Comparison of ENCODE assay signal across 9 cellular contexts in the genomic region with DNA sequence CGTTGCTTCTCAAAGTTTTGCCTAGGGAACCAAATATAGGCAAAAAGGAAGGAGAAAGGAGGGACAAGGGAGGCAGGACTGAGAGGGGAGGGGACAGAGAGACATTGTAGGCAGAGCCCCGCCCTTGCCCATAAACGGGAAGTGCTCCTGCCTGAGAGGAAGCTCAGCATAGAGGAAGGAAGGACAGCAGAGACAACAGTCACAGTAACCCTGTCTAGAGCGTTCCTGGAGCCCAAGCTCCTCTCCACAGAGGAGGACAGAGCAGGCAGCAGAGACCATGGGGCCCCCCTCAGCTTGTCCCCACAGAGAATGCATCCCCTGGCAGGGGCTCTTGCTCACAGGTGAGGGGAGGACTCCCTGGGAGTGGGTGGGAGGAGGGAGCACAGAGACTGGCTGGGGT. TPM values are rescaled to one million over a fixed set of nuclear protein-coding genes. Genes with fewer than 3 reads are reported as not detected.
DNase-seq lines count a peak whose midpoint lies in the region; ATAC-seq and TF ChIP-seq lines count a peak whose summit lies in the region.
"Had no signal": no experiment of that assay in that cellular context is flagged by ENCODE, and none has a peak within 500 bp of the region (broad histone marks: within the 10 kb centered on the region; RNA-seq: fewer than 3 reads in every experiment).

A gene (plus strand): TSS at position 169 of the 400 bp plus-strand sequence. CDS start 109 bp downstream, at position 278.

- H3K4me1 ChIP-seq in BLaER1 treated with 17β-estradiol and CSF1 and Interleukin-3, amounts not matched to agents 10 nM and 100 nM, result peaks cover 18 to 32% (median 25%) of the 10 kb centered on the region in 10 experiments
- H3K4me1 ChIP-seq: uterus had no signal

- no peaks in the 10 kb centered on the region for H3K4me1 Mint-ChIP-seq in chondrocyte (ENCODE audit: low read depth)

- no peak within 1 kb of the TSS for H3K27ac Mint-ChIP-seq in chondrocyte (ENCODE audit: unreplicated experiment)

- TF ChIP-seq CTCF in chondrocyte (IDR thresholded peaks at IDR 0.05), result no peak

- peaks cover 32% of the 10 kb centered on the region for H3K27me3 Mint-ChIP-seq in chondrocyte (ENCODE audit: low read depth)

- DNase-seq in T follicular helper cell (ENCODE audit: low read depth) (peak; percentile 21), iPS-NIHi7 (ENCODE audit: extremely low spot score) (no peak), chondrocyte (ENCODE audit: low spot score) (no peak), NCI-H128 (lab: John Stamatoyannopoulos, UW; ENCODE audit: unreplicated experiment) (no peak)
- DNase-seq in effector CD4-positive, alpha-beta T cell, result peak; percentile 34
- peak; percentile 61 to 62 for DNase-seq in stimulated activated CD4-positive, alpha-beta T cell treated with anti-CD3 and anti-CD28 coated beads, Interleukin-2, amount 100 ng/mL, for 24 hours

- peak; percentile 67 for ATAC-seq in GM21529 (IDR thresholded peaks at IDR 0.05; ENCODE audit: unreplicated experiment)

- H3K4me3 Mint-ChIP-seq in chondrocyte (ENCODE audit: unreplicated experiment), result no peak within 1 kb of the TSS

- H3K27ac ChIP-seq in BLaER1 treated with 17β-estradiol and CSF1 and Interleukin-3, amounts not matched to agents 10 nM and 100 nM, result peak within 1 kb of the TSS; percentile 53 to 89 (median 84); a peak in 21 of 22 replicates
- H3K27ac ChIP-seq: uterus had no signal

- peak within 1 kb of the TSS; percentile 78 to 96 (median 93) for H3K4me2 ChIP-seq in BLaER1 treated with 17β-estradiol and CSF1 and Interleukin-3, amounts not matched to agents 10 nM and 100 nM

- H3K27me3 ChIP-seq in BLaER1 treated with 17β-estradiol and CSF1 and Interleukin-3, amounts not matched to agents 10 nM and 100 nM, result no peaks in the 10 kb centered on the region
- H3K27me3 ChIP-seq: uterus had no signal

- peak within 1 kb of the TSS; percentile 63 to 84 (median 77) for H3K9ac ChIP-seq in BLaER1 treated with 17β-estradiol and CSF1 and Interleukin-3, amounts not matched to agents 10 nM and 100 nM

- peaks cover 6% of the 10 kb centered on the region for H3K9me3 Mint-ChIP-seq in chondrocyte (ENCODE audit: low read depth)

- H3K9me3 ChIP-seq in BLaER1 treated with 17β-estradiol and CSF1 and Interleukin-3, amounts not matched to agents 10 nM and 100 nM (replicated peaks in 1 of 11), result peaks cover 21 to 26% (median 22%) of the 10 kb centered on the region in 11 experiments
- H3K9me3 ChIP-seq: uterus had no signal

- H3K36me3 ChIP-seq in BLaER1 treated with 17β-estradiol and CSF1 and Interleukin-3, amounts not matched to agents 10 nM and 100 nM, result peaks cover 40 to 77% (median 67%) of the 10 kb centered on the region in 11 experiments
- H3K36me3 ChIP-seq: uterus had no signal

- no peaks in the 10 kb centered on the region for H3K36me3 Mint-ChIP-seq in chondrocyte (ENCODE audit: low read depth)

- peaks cover under 1 to 18% (median 7%) of the 10 kb centered on the region in 11 experiments; a peak in 10 of 22 replicates for H4K20me1 ChIP-seq in BLaER1 treated with 17β-estradiol and CSF1 and Interleukin-3, amounts not matched to agents 10 nM and 100 nM

- peak within 1 kb of the TSS; percentile 12 to 67 (median 56); a peak in 17 of 20 replicates for H3K4me3 ChIP-seq in BLaER1 treated with 17β-estradiol and CSF1 and Interleukin-3, amounts not matched to agents 10 nM and 100 nM
- H3K4me3 ChIP-seq: uterus had no signal

RNA-seq across cellular contexts. Expression of the gene that starts here (rescaled TPM):
- not detected in 3 replicates for total RNA-seq in chondrocyte

Comparison
In these comparisons a context has a peak if more than half of its experiments do, and no peak if none do; other contexts are left out.
1. DNase-seq: peak in T follicular helper cell (single experiment), effector CD4-positive, alpha-beta T cell (single experiment) and stimulated activated CD4-positive, alpha-beta T cell treated with anti-CD3 and anti-CD28 coated beads, Interleukin-2, amount 100 ng/mL, for 24 hours (2 of 2); none in iPS-NIHi7 (single experiment), chondrocyte (single experiment) and NCI-H128 (single experiment).